Comparison of ENCODE assay signal across 15 cellular contexts in the genomic region with DNA sequence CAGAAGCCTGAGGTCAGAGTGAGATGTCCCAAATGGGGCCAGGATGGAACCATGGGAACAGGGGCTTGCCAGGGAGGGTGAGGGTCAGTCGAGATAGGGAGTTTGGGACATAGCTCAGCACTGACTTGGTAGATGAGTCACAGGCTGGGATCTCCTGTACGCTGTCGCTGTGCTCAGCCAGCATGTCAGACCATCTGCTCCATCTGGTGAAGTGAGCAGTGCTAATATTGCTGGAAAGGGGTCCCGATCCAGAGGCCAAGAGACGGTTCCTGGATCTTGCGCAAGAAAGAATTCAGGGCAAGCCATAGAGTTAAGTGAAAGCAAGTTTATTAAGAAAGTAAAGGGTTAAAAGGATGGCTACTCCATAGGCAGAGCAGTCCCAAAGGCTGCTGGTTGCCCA.
DNase-seq lines count a peak whose midpoint lies in the region; ATAC-seq and TF ChIP-seq lines count a peak whose summit lies in the region.
"Had no signal": no experiment of that assay in that cellular context is flagged by ENCODE, and none has a peak within 500 bp of the region (broad histone marks: within the 10 kb centered on the region; RNA-seq: fewer than 3 reads in every experiment).

No MANE protein-coding gene starts in this region.

- WGBS in adrenal gland, 4 donors, result 45 to 66% (median 61%) methylated on average over 6 of the region's 6 CpGs
- 62% methylated on average over 6 of the region's 6 CpGs for WGBS in suprapubic skin

- H3K36me3 ChIP-seq in adrenal gland (replicated peaks in 1 of 2), result no peaks in the 10 kb centered on the region
- H3K36me3 ChIP-seq in upper lobe of right lung, result no peaks in the 10 kb centered on the region
- H3K36me3 ChIP-seq in suprapubic skin, result no peaks in the 10 kb centered on the region

- TF ChIP-seq POLR2A in adrenal gland (IDR thresholded peaks at IDR 0.05), result no peak
- no peak for TF ChIP-seq POLR2A in suprapubic skin (IDR thresholded peaks at IDR 0.05)

- H3K27me3 ChIP-seq in adrenal gland (no peaks in the 10 kb centered on the region), upper lobe of right lung (no peaks in the 10 kb centered on the region), suprapubic skin (no peaks in the 10 kb centered on the region)

- TF ChIP-seq CTCF in adrenal gland (IDR thresholded peaks at IDR 0.05) (no peak), upper lobe of right lung (IDR thresholded peaks at IDR 0.05) (no peak), suprapubic skin (IDR thresholded peaks at IDR 0.05) (no peak)

- no peak for TF ChIP-seq EP300 in suprapubic skin (IDR thresholded peaks at IDR 0.05)

- ATAC-seq in Right ventricle myocardium inferior (no peak), upper lobe of right lung (peak; percentile 48)

- H3K4me1 ChIP-seq in adrenal gland (replicated peaks in 1 of 2) (peaks cover 5 to 11% of the 10 kb centered on the region in 2 donors), upper lobe of right lung (no peaks in the 10 kb centered on the region), suprapubic skin (peaks cover 5% of the 10 kb centered on the region)

- intact Hi-C loops in cardiac septum (cut with DNase I) (no loop called here), Right ventricle myocardium inferior (cut with DNase I) (no loop called here), adrenal gland (cut with DNase I) (no loop called here), upper lobe of right lung (cut with DNase I) (no loop called here)

- DNase-seq in cardiac septum (ENCODE audit: low spot score) (peak; percentile 39), Right ventricle myocardium inferior (ENCODE audit: missing footprints) (no peak), adrenal gland (peak in 6 of 7 donors; percentile 27 to 60 (median 40)), islet precursor cell (peak; percentile 91), upper lobe of right lung (no peak), suprapubic skin (ENCODE audit: low spot score in 2 of 2) (no peak), GM19238 (ENCODE audit: insufficient read length, low spot score) (no peak)
- DNase-seq in effector CD8-positive, alpha-beta T cell (lab: John Stamatoyannopoulos, UW), result no peak
- DNase-seq: activated CD4-positive, alpha-beta T cell treated with anti-CD3 and anti-CD28 coated beads, Interleukin-2, amount 50 U/mL, for 1 hour; activated naive CD8-positive, alpha-beta T cell treated with anti-CD3 and anti-CD28 coated beads for 36 hours; activated T-cell treated with anti-CD3 and anti-CD28 coated beads, Interleukin-2, amount 50 U/mL, for 1 hour; CD4-positive, alpha-beta memory T cell; kidney glomerular epithelial cell; MM.1S had no signal

- H3K27ac ChIP-seq in adrenal gland (no peak overlapping the region), upper lobe of right lung (no peak overlapping the region), suprapubic skin (no peak overlapping the region)
- H3K27ac ChIP-seq: 22Rv1 had no signal

- H3K9me3 ChIP-seq in adrenal gland (replicated peaks in 1 of 3) (no peaks in the 10 kb centered on the region), upper lobe of right lung (no peaks in the 10 kb centered on the region), suprapubic skin (no peaks in the 10 kb centered on the region)

- H3K4me3 ChIP-seq in adrenal gland (no peak overlapping the region), upper lobe of right lung (no peak overlapping the region), suprapubic skin (no peak overlapping the region)

Comparison
In these comparisons a context has a peak if more than half of its experiments do, and no peak if none do; other contexts are left out.
1. DNase-seq: peak in cardiac septum (single experiment), adrenal gland (6 of 7) and islet precursor cell (single experiment); none in Right ventricle myocardium inferior (single experiment), upper lobe of right lung (single experiment), effector CD8-positive, alpha-beta T cell (single experiment), suprapubic skin (0 of 2) and GM19238 (single experiment).